ENCODE assay signal across 8 cellular contexts in the genomic region with DNA sequence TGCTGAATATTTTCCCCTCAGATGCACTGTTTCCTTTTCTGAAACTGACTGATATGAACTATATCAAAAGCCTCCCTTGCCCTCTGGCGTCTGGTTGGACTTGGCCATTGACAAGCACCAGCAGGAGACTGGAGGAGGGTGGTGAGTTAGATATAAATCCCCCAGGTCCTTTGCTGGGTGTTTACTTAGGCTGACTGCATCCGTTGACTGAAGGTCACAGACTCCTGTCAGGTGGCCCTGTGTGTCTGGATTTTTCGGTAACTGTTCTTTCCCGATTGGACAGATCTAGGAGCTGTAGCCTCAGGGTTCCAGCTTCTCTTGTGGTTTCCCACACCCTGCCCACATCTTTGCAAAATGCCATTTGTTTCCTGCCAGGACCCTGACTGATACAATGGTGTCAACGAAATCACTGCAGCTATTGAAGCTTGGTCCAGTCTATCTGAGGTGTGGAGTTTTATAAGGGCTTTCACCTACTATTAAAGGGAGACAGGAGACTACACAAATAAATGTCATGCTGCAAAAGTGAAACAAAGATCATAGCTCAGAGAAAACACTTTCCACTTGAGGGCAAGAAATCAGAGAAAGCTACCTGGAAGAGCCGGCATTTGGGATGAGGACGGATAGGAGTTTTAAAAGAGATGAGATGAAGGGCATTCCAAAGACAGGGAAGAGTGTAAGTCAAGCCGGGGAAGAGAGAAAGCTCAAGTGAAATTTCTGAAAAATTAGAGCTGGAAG. TPM values are rescaled to one million over a fixed set of nuclear protein-coding genes. Genes with fewer than 3 reads are reported as not detected.
DNase-seq lines count a peak whose midpoint lies in the region; ATAC-seq, FAIRE-seq and TF ChIP-seq lines count a peak whose summit lies in the region.

No MANE protein-coding gene starts in this region.

- peak overlapping the region; percentile 88 for H2AFZ ChIP-seq in MM.1S (ENCODE audit: low read length)

- no peaks in the 10 kb centered on the region for H4K20me1 ChIP-seq in MM.1S (ENCODE audit: insufficient read depth, low read length)

- H3K79me2 ChIP-seq in MM.1S (ENCODE audit: low read length): peaks cover 17% of the 10 kb centered on the region

- H3K27me3 ChIP-seq in MM.1S (replicated peaks; ENCODE audit: insufficient read depth, low read length) (no peaks in the 10 kb centered on the region), left lung (peaks cover 0 to 48% of the 10 kb centered on the region in 2 donors)

- DNase-seq in EL (peak; percentile 45), MM.1S (no peak), amniotic epithelial cell (ENCODE audit: low read depth) (peak; percentile 20), left lung (no peak), urothelium cell line (ENCODE audit: low spot score) (peak; percentile 39), GF-D8 (lab: John Stamatoyannopoulos, UW) (no peak)
- DNase-seq in activated effector memory CD4-positive, alpha-beta T cell treated with anti-CD3 and anti-CD28 coated beads, Interleukin-2, amount 50 U/mL, for 16 hours: no peak

- H3K9me2 ChIP-seq in MM.1S (replicated peaks; ENCODE audit: insufficient read depth, low read length): no peaks in the 10 kb centered on the region

- H3K9me3 ChIP-seq in MM.1S (replicated peaks; ENCODE audit: insufficient read depth, low read length) (no peaks in the 10 kb centered on the region), left lung (no peaks in the 10 kb centered on the region)

- H3K27ac ChIP-seq in MM.1S (ENCODE audit: low read length) (no peak overlapping the region), left lung (peak overlapping the region in 1 of 2 donors; percentile 21)

- intact Hi-C loops in left lung (cut with DNase I): no loop called here

- no peak for ATAC-seq in left lung
- ATAC-seq in GM18505 (IDR thresholded peaks at IDR 0.05; ENCODE audit: unreplicated experiment): no peak

- H3K4me3 ChIP-seq in MM.1S (ENCODE audit: low read length) (peak overlapping the region; percentile 76), left lung (peak overlapping the region; percentile 87 to 91)

- FAIRE-seq in urothelium cell line (lab: Jason Lieb, UNC): no peak

- TF ChIP-seq CTCF in MM.1S (IDR thresholded peaks at IDR 0.05; ENCODE audit: low read length) (no peak), left lung (IDR thresholded peaks at IDR 0.05) (no peak)

- H3K9ac ChIP-seq in MM.1S (ENCODE audit: low read length): peak overlapping the region; percentile 67; the same call in 1 of the 2 replicates

- H3K36me3 ChIP-seq in MM.1S (replicated peaks; ENCODE audit: insufficient read depth, low read length) (no peaks in the 10 kb centered on the region), left lung (no peaks in the 10 kb centered on the region)

- 0 out of 2 replicates have a peak, but pooled peaks cover 2% of the 10 kb centered on the region for H3F3A ChIP-seq in MM.1S (ENCODE audit: insufficient read depth, low read length)

- peak overlapping the region; percentile 91 for H3K4me2 ChIP-seq in MM.1S (ENCODE audit: low read depth, low read length)

- no peak for TF ChIP-seq POLR2A in GM18505 (IDR thresholded peaks at IDR 0.05; ENCODE audit: borderline replicate concordance, extremely low read depth, insufficient read depth, insufficient read length)

- H3K4me1 ChIP-seq in MM.1S (ENCODE audit: low read length) (no peaks in the 10 kb centered on the region), left lung (peaks cover 7 to 29% of the 10 kb centered on the region in 2 donors)

RNA-seq across cellular contexts. Expression of a gene that starts 1.5 kb away (rescaled TPM):
- 10 to 100 TPM; 42.0 to 62.2 TPM for total RNA-seq in left lung

Comparison
In these comparisons a context has a peak if more than half of its experiments do, and no peak if none do; other contexts are left out.
1. DNase-seq: peak in EL (single experiment), amniotic epithelial cell (single experiment) and urothelium cell line (single experiment); none in MM.1S (single experiment), left lung (0 of 2), GF-D8 (single experiment) and activated effector memory CD4-positive, alpha-beta T cell treated with anti-CD3 and anti-CD28 coated beads, Interleukin-2, amount 50 U/mL, for 16 hours (single experiment).